ENCODE assay signal across 28 cellular contexts in the genomic region with DNA sequence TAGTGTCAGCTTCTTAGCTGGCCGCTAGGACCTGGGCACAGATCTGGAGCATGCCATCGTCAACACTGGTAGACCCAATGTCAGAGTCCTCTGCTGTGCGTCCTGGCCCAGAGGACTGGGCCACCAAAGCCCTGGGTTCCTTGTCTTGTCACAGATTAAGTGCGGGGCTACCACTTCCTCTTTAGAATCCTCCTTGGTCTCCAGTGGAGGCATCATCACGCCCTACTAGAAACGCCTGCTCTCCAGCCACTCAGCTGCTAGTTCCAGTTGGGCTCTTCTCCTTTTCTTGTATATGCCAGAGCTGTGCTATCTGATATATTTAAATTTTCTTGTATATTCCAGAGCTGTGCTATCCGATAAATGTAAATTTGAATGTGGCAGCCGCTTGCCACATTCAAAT. TPM values are rescaled to one million over a fixed set of nuclear protein-coding genes. Genes with fewer than 3 reads are reported as not detected.
A peak's percentile ranks its signal among the peaks of the same experiment; 100 is the strongest.
DNase-seq lines count a peak whose midpoint lies in the region; ATAC-seq, FAIRE-seq and TF ChIP-seq lines count a peak whose summit lies in the region.
"Had no signal": no experiment of that assay in that cellular context is flagged by ENCODE, and none has a peak within 500 bp of the region (broad histone marks: within the 10 kb centered on the region; RNA-seq: fewer than 3 reads in every experiment).

No MANE protein-coding gene starts in this region.

- peak; percentile 9 for ATAC-seq in left lung
- no peak for ATAC-seq in HG03469 (IDR thresholded peaks at IDR 0.05; ENCODE audit: unreplicated experiment)
- ATAC-seq in GM18498 (IDR thresholded peaks at IDR 0.05; ENCODE audit: unreplicated experiment): no peak
- ATAC-seq: HCT116; naive thymus-derived CD8-positive, alpha-beta T cell had no signal

- no peaks in the 10 kb centered on the region for H3K36me3 ChIP-seq in left lung
- H3K36me3 ChIP-seq: tibial artery had no signal

- TF ChIP-seq CTCF in left lung (IDR thresholded peaks at IDR 0.05): no peak

- no peak overlapping the region for H3K27ac ChIP-seq in left lung
- H3K27ac ChIP-seq: stomach, tibial artery had no signal

- no peak overlapping the region for H3K4me3 ChIP-seq in left lung
- H3K4me3 ChIP-seq: smooth muscle cell, stomach, tibial artery had no signal

- FAIRE-seq in GM12891 (lab: Jason Lieb, UNC): no peak
- FAIRE-seq: colon, GM18507, kidney had no signal

- no peaks in the 10 kb centered on the region for H3K27me3 ChIP-seq in left lung
- H3K27me3 ChIP-seq: BE2C, stomach, tibial artery had no signal

- TF ChIP-seq POLR2A in GM12891 (IDR thresholded peaks at IDR 0.05; ENCODE audit: low read depth, low read length): no peak

- DNase-seq in GM12891 (ENCODE audit: insufficient read length, low spot score) (no peak), NCI-H526 (lab: John Stamatoyannopoulos, UW) (peak; percentile 67 to 70), SKM-1 treated with dmso at 0.1 percent for 144 hours (lab: John Stamatoyannopoulos, UW; ENCODE audit: unreplicated experiment) (peak; percentile 32), left lung (peak in 1 of 2 donors; percentile 55), NCI-H2196 treated with DMSO at 0.1 percent for 48 hours (lab: John Stamatoyannopoulos, UW; ENCODE audit: unreplicated experiment) (no peak)
- DNase-seq: ACHN; activated effector memory CD4-positive, alpha-beta T cell treated with anti-CD3 and anti-CD28 coated beads, Interleukin-2, amount 50 U/mL, for 16 hours; activated naive CD8-positive, alpha-beta T cell treated with anti-CD3 and anti-CD28 coated beads for 36 hours; BE2C; DMS53; effector CD8-positive, alpha-beta T cell; GF-D8; kidney; naive thymus-derived CD8-positive, alpha-beta T cell; NCI-H1092 treated with DMSO at 0.1 percent for 48 hours; NCI-H187 treated with DMSO at 0.1 percent for 48 hours; NCI-H69; SHP77; stimulated activated CD4-positive, alpha-beta T cell treated with anti-CD3 and anti-CD28 coated beads, Interleukin-1b, Interleukin-23, amount 100 ng/mL, for 48 hours; stimulated activated CD8-positive, alpha-beta memory T cell treated with anti-CD3 and anti-CD28 coated beads, Interleukin-4, amount 100 ng/mL, for 48 hours; stomach; tibial artery had no signal

- peaks cover 15 to 63% of the 10 kb centered on the region in 2 donors for H3K4me1 ChIP-seq in left lung

- H3K9me3 ChIP-seq in left lung: no peaks in the 10 kb centered on the region
- H3K9me3 ChIP-seq: BE2C, stomach, tibial artery had no signal

- intact Hi-C loops in left lung (cut with DNase I): loop anchor here in 1 of 2 donors (10.0 kb wide), 1 partner anchor 170 kb away; a partner anchor contains a TSS

TF ChIP-seq in GM12891, 5 proteins besides CTCF, POLR2A, EP300 and RAD21:
- peak; percentile 86 for TF ChIP-seq SPI1 (IDR thresholded peaks at IDR 0.05; ENCODE audit: low read depth, low read length)
- TF ChIP-seq TAF1 (IDR thresholded peaks at IDR 0.05; ENCODE audit: low read depth, low read length): no peak
- TF ChIP-seq PAX5 (IDR thresholded peaks at IDR 0.05; ENCODE audit: insufficient read depth, low read length, severe bottlenecking): no peak

RNA-seq across cellular contexts. Expression of a gene that starts 11.2 kb away (rescaled TPM):
- polyA plus RNA-seq in GM12891 (2012; ENCODE audit: low read depth, missing spikeins): 26.4 TPM
- total RNA-seq in left lung: 10 to 100 TPM; 13.2 to 14.1 TPM

RNA-seq across cellular contexts. Expression of a gene that starts 39.3 kb away (rescaled TPM):
- 5.6 TPM for polyA plus RNA-seq in GM12891 (2012; ENCODE audit: low read depth, missing spikeins)
- total RNA-seq in left lung: 10 to 100 TPM in 1 of 2 donors, 1 to 10 TPM in 1; 1.9 to 20.1 TPM

Comparison
In these comparisons a context has a peak if more than half of its experiments do, and no peak if none do; other contexts are left out.
1. DNase-seq: peak in NCI-H526 (2 of 2) and SKM-1 treated with dmso at 0.1 percent for 144 hours (single experiment); none in GM12891 (single experiment) and NCI-H2196 treated with DMSO at 0.1 percent for 48 hours (single experiment).